Comparison of ENCODE assay signal across 9 cellular contexts in genomic region chr20:51650685-51651134, GRCh38.
DNase-seq lines count a peak whose midpoint lies in the region; ATAC-seq and TF ChIP-seq lines count a peak whose summit lies in the region.
"Had no signal": no experiment of that assay in that cellular context is flagged by ENCODE, and none has a peak within 500 bp of the region (broad histone marks: within the 10 kb centered on the region; RNA-seq: fewer than 3 reads in every experiment).

No MANE protein-coding gene starts in this region.

- no peak overlapping the region for H3K4ac ChIP-seq in mesendoderm (ENCODE audit: low read depth, low read length)

- no peak overlapping the region for H3K9ac ChIP-seq in mesendoderm (ENCODE audit: low read length)

- no peak overlapping the region for H3K18ac ChIP-seq in mesendoderm (ENCODE audit: low read length)

- H3K4me1 ChIP-seq in DOHH2 (ENCODE audit: control insufficient read depth, low read length) (peaks cover 27% of the 10 kb centered on the region), mesendoderm (ENCODE audit: control insufficient read depth, low read depth, low read length) (peaks cover 1% of the 10 kb centered on the region)

- H3K4me3 ChIP-seq in DOHH2 (ENCODE audit: low read length) (peak overlapping the region; percentile 42), astrocyte of the spinal cord (ENCODE audit: low read depth, low read length) (no peak overlapping the region), mesendoderm (ENCODE audit: low read length) (no peak overlapping the region)
- H3K4me3 ChIP-seq: Peyer's patch had no signal

- H3K36me3 ChIP-seq in DOHH2 (ENCODE audit: control insufficient read depth, low read length) = no peaks in the 10 kb centered on the region
- H3K36me3 ChIP-seq in mesendoderm (ENCODE audit: control insufficient read depth, insufficient read depth, low read length) = no peaks in the 10 kb centered on the region

- intact Hi-C loops in Right ventricle myocardium inferior (cut with DNase I) = no loop called here

- in situ Hi-C loops in astrocyte of the spinal cord (cut with HindIII; ENCODE audit: low sequenced_read_pairs) = no loop called here

- ATAC-seq in HG03045 (IDR thresholded peaks at IDR 0.05; ENCODE audit: unreplicated experiment) (no peak), Right ventricle myocardium inferior (no peak), GM19035 (IDR thresholded peaks at IDR 0.05; ENCODE audit: unreplicated experiment) (no peak)

- H2BK15ac ChIP-seq in mesendoderm (replicated peaks; ENCODE audit: low read depth) = no peak overlapping the region

- H4K20me1 ChIP-seq in DOHH2 (ENCODE audit: control insufficient read depth, insufficient read depth, low read depth, low read length) = no peaks in the 10 kb centered on the region

- H3K4me2 ChIP-seq in DOHH2 (ENCODE audit: low read length) (peak overlapping the region; percentile 76), mesendoderm (ENCODE audit: low read length) (no peak overlapping the region)

- H3K9me2 ChIP-seq in DOHH2 (replicated peaks; ENCODE audit: control insufficient read depth, low read length) = no peaks in the 10 kb centered on the region

- H3K23ac ChIP-seq in mesendoderm (ENCODE audit: low read length) = no peak overlapping the region

- H3K27ac ChIP-seq in DOHH2 (ENCODE audit: low read depth, low read length) (peak overlapping the region; percentile 20; the same call in 1 of the 2 replicates), mesendoderm (ENCODE audit: low read depth, low read length) (no peak overlapping the region)
- H3K27ac ChIP-seq: Peyer's patch had no signal

- H3K56ac ChIP-seq in mesendoderm (ENCODE audit: low read length) = no peak overlapping the region

- no peak overlapping the region for H2BK5ac ChIP-seq in mesendoderm (ENCODE audit: low read length)

- H3F3A ChIP-seq in DOHH2 (ENCODE audit: control insufficient read depth, insufficient read depth) = no peaks in the 10 kb centered on the region

- H3K79me1 ChIP-seq in mesendoderm (ENCODE audit: low read length) = no peaks in the 10 kb centered on the region

- H4K5ac ChIP-seq in mesendoderm (ENCODE audit: low read length) = no peak overlapping the region

- DNase-seq in HT1080 (ENCODE audit: low read depth) (peak; percentile 35), astrocyte of the spinal cord (ENCODE audit: low read depth, low spot score) (peak; percentile 58), mesendoderm (peak; percentile 56), NCI-H128 (lab: John Stamatoyannopoulos, UW; ENCODE audit: unreplicated experiment) (no peak), Right ventricle myocardium inferior (ENCODE audit: missing footprints) (no peak)
- DNase-seq: Peyer's patch had no signal

- H2AK5ac ChIP-seq in mesendoderm (ENCODE audit: low read length) = no peak overlapping the region

- no peaks in the 10 kb centered on the region for H3K9me3 ChIP-seq in DOHH2 (ENCODE audit: control insufficient read depth, insufficient read depth, low read length)
- H3K9me3 ChIP-seq: Peyer's patch had no signal

- TF ChIP-seq CTCF in DOHH2 (IDR thresholded peaks at IDR 0.05; ENCODE audit: low read depth, low read length, poor library complexity, severe bottlenecking) (no peak), astrocyte of the spinal cord (IDR thresholded peaks at IDR 0.05; ENCODE audit: low read depth, low read length) (no peak)

- H4K8ac ChIP-seq in mesendoderm (ENCODE audit: low read depth, low read length) = no peak overlapping the region

- H3K79me2 ChIP-seq in DOHH2 (ENCODE audit: control insufficient read depth, low read length) (no peaks in the 10 kb centered on the region), mesendoderm (ENCODE audit: control insufficient read depth, insufficient read depth, low read length) (no peaks in the 10 kb centered on the region)

- WGBS in mesendoderm (ENCODE audit: extremely low coverage, insufficient coverage, low lambda C conversion rate) = no CpG with 5 or more reads among the region's 5 CpGs

- H2BK120ac ChIP-seq in mesendoderm (ENCODE audit: low read depth, low read length) = no peak overlapping the region

- peaks cover 8% of the 10 kb centered on the region for H3K27me3 ChIP-seq in DOHH2 (ENCODE audit: control insufficient read depth, low read length)
- H3K27me3 ChIP-seq in mesendoderm (ENCODE audit: insufficient read depth, low read length, poor library complexity) = no peaks in the 10 kb centered on the region
- H3K27me3 ChIP-seq: Peyer's patch had no signal

Comparison
In these comparisons a context has a peak if more than half of its experiments do, and no peak if none do; other contexts are left out.
1. DNase-seq: peak in HT1080 (single experiment), astrocyte of the spinal cord (single experiment) and mesendoderm (single experiment); none in NCI-H128 (single experiment) and Right ventricle myocardium inferior (single experiment).